ENCODE assay signal across 13 cellular contexts in the genomic region with DNA sequence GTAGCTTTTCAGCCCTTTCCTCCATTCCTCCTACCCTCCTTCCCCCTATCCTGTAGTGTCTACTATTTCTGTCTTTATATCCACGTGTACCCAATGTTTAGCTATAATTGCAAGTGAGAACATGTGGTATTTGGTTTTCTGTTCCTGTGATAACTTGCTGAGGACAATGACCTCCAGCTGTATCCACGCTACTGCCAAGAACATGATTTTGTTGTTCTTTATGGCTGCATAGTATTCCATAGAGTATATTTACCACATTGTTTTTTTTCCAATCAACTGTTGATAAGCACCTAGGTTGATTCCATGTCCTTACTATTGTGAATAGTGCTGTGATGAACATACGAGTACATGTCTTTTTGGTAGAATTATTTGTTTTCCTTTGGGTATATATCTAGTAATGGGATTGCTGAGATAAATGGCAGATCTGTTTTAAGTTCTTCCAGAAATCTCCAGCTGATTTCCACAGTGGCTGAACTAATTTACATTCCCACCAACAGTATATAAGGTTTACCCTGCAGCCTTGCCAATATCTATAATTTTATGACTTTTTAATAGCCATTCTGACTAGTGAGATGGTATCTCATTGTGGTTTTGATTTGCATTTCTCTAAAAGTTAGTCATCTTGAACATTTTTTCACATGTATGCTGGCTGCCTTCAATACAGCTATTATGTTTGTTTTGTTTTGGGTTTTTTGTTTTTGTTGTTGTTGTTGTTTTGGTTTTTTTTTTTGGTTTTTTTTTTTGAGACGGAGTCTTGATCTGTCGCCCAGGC.
"Had no signal": no experiment of that assay in that cellular context is flagged by ENCODE, and none has a peak within 500 bp of the region (broad histone marks: within the 10 kb centered on the region; RNA-seq: fewer than 3 reads in every experiment).

No MANE protein-coding gene starts in this region.

- ATAC-seq: left lobe of liver; natural killer cell treated with Interleukin-12 subunit alpha and Interleukin-12 subunit beta and Interleukin-15 and Interleukin-18, amount 100 ng/mL, for 72 hours; right cardiac atrium had no signal

- H3K4me1 ChIP-seq: transverse colon had no signal

- H3K4me3 Mint-ChIP-seq: natural killer cell treated with Interleukin-12 subunit alpha and Interleukin-12 subunit beta and Interleukin-15 and Interleukin-18, amount 100 ng/mL, for 72 hours had no signal

- DNase-seq: activated naive CD4-positive, alpha-beta T cell treated with anti-CD3 and anti-CD28 coated beads, Interleukin-2, amount 50 U/mL, for 16 hours; anterior cingulate cortex; foreskin melanocyte; islet precursor cell; nucleus accumbens; right cardiac atrium; T-helper 9 cell; transverse colon had no signal

- H3K9me3 Mint-ChIP-seq: natural killer cell treated with Interleukin-12 subunit alpha and Interleukin-12 subunit beta and Interleukin-15 and Interleukin-18, amount 100 ng/mL, for 72 hours had no signal

- H3K27ac ChIP-seq: cardiac muscle cell, transverse colon had no signal

- H3K4me3 ChIP-seq: cardiac muscle cell, smooth muscle cell, transverse colon had no signal

- H3K9me3 ChIP-seq: transverse colon had no signal

- H3K27ac Mint-ChIP-seq: natural killer cell treated with Interleukin-12 subunit alpha and Interleukin-12 subunit beta and Interleukin-15 and Interleukin-18, amount 100 ng/mL, for 72 hours; progenitor cell of endocrine pancreas had no signal

- H3K27me3 Mint-ChIP-seq: natural killer cell treated with Interleukin-12 subunit alpha and Interleukin-12 subunit beta and Interleukin-15 and Interleukin-18, amount 100 ng/mL, for 72 hours; progenitor cell of endocrine pancreas had no signal
